ENCODE assay signal across 8 cellular contexts in genomic region chr18:63318882-63319382, GRCh38. TPM values are rescaled to one million over a fixed set of nuclear protein-coding genes. Genes with fewer than 3 reads are reported as not detected.
DNase-seq lines count a peak whose midpoint lies in the region; ATAC-seq, FAIRE-seq and TF ChIP-seq lines count a peak whose summit lies in the region.

No MANE protein-coding gene starts in this region.

- SMC1A ChIA-PET in GM12878 (lab: Charles Lee; ENCODE audit: uncharacterized antibody, unreplicated experiment): interaction anchor here (0.6 to 3.9 kb wide), 25 partner anchors 12 to 302 kb away, joined by 3 to 55 read pairs (median 7); no protein-coding TSS in a partner anchor

- H3K79me1 ChIP-seq in mesendoderm (ENCODE audit: low read length): no peaks in the 10 kb centered on the region

- H3K4me3 ChIP-seq in HEK293 (ENCODE audit: low read depth, low read length) (peak overlapping the region; percentile 54), GM12878 (peak overlapping the region; percentile 98), mesendoderm (ENCODE audit: low read length) (no peak overlapping the region)

- H3K27ac ChIP-seq in 22Rv1: peak overlapping the region; percentile 95
- H3K27ac ChIP-seq in HEK293 (ENCODE audit: extremely low read depth, low read depth, low read length): peak overlapping the region; percentile 88; the same call in 1 of the 2 replicates
- peak overlapping the region; percentile 90 for H3K27ac ChIP-seq in GM12878 (ENCODE audit: control insufficient read depth, insufficient read depth)
- no peak overlapping the region for H3K27ac ChIP-seq in mesendoderm (ENCODE audit: low read depth, low read length)

- no peak overlapping the region for H4K8ac ChIP-seq in mesendoderm (ENCODE audit: low read depth, low read length)

- no peak overlapping the region for H3K23ac ChIP-seq in mesendoderm (ENCODE audit: low read length)

- no peak overlapping the region for H2BK5ac ChIP-seq in mesendoderm (ENCODE audit: low read length)

- no peak overlapping the region for H3K4ac ChIP-seq in mesendoderm (ENCODE audit: low read depth, low read length)

- peak overlapping the region; percentile 47; the same call in 1 of the 2 replicates for H3K4me2 ChIP-seq in GM12878 (ENCODE audit: control insufficient read depth, insufficient read depth)
- peak overlapping the region; percentile 98 for H3K4me2 ChIP-seq in mesendoderm (ENCODE audit: low read length)

- H3K9ac ChIP-seq in GM12878 (ENCODE audit: control insufficient read depth, insufficient read depth, low read length) (peak overlapping the region; percentile 97), mesendoderm (ENCODE audit: low read length) (no peak overlapping the region)

- H3K27me3 ChIP-seq in GM12878 (replicated peaks in 1 of 2; ENCODE audit: control insufficient read depth in 2 of 2, insufficient read depth in 2 of 2, low read length in 1 of 2) (no peaks in the 10 kb centered on the region), mesendoderm (ENCODE audit: insufficient read depth, low read length, poor library complexity) (peaks cover 13% of the 10 kb centered on the region)

- no peak for TF ChIP-seq POLR2A in GM12878 (IDR thresholded peaks at IDR 0.05; ENCODE audit: low read depth, low read length)

- TF ChIP-seq RAD21 in GM12878 (IDR thresholded peaks at IDR 0.05; ENCODE audit: insufficient read depth, low read depth, low read length): no peak

- H3K18ac ChIP-seq in mesendoderm (ENCODE audit: low read length): no peak overlapping the region

- TF ChIP-seq CTCF in 22Rv1 (IDR thresholded peaks at IDR 0.05) (no peak), HEK293 (tag by site-specific recombination; IDR thresholded peaks at IDR 0.05) (no peak), GM12878 (IDR thresholded peaks at IDR 0.05 in 2 of 3, conservative IDR thresholded peaks at IDR 0.05 in 1 of 3; ENCODE audit: control insufficient read depth in 2 of 3, extremely low read depth in 1 of 3, insufficient read depth in 1 of 3, low read depth in 3 of 3, low read length in 3 of 3) (no peak)

- peaks cover 70% of the 10 kb centered on the region for H3K79me2 ChIP-seq in GM12878 (ENCODE audit: control insufficient read depth, insufficient read depth, low read length)
- H3K79me2 ChIP-seq in mesendoderm (ENCODE audit: control insufficient read depth, insufficient read depth, low read length): no peaks in the 10 kb centered on the region

- POLR2A ChIA-PET in HEK293 (lab: Yijun Ruan, JAX) (interaction anchor here (0.8 kb wide), 1 partner anchor 109 kb away, joined by 3 read pairs; no protein-coding TSS in a partner anchor), GM12878 (lab: Charles Lee) (interaction anchor here (0.7 to 3.9 kb wide), 9 partner anchors 61 to 212 kb away, joined by 3 to 67 read pairs (median 10); no protein-coding TSS in a partner anchor)

- H2BK120ac ChIP-seq in mesendoderm (ENCODE audit: low read depth, low read length): no peak overlapping the region

- no peak for DNase-seq in GM12878 (ENCODE audit: low read depth, low spot score)
- DNase-seq in mesendoderm: no peak
- DNase-seq in glomerular visceral epithelial cell (ENCODE audit: extremely low spot score): no peak
- DNase-seq in effector CD4-positive, alpha-beta T cell: no peak

- no peak for FAIRE-seq in GM12878 (lab: Jason Lieb, UNC)

- TF ChIP-seq EP300 in GM12878 (IDR thresholded peaks at IDR 0.05; ENCODE audit: borderline replicate concordance in 1 of 2, control insufficient read depth in 1 of 2, low read depth in 2 of 2, low read length in 2 of 2): no peak

- no peaks in the 10 kb centered on the region for H4K20me1 ChIP-seq in GM12878 (ENCODE audit: control insufficient read depth, insufficient read depth)

- H3K9me3 ChIP-seq in HEK293 (ENCODE audit: control insufficient read depth, insufficient read depth, low read depth, low read length) (no peaks in the 10 kb centered on the region), GM12878 (replicated peaks; ENCODE audit: control insufficient read depth, insufficient read depth, low read length) (no peaks in the 10 kb centered on the region)

- CTCF ChIA-PET in HEK293 (lab: Yijun Ruan, JAX) (interaction anchor here (0.7 to 3.2 kb wide), 14 partner anchors 12 to 302 kb away, joined by 3 to 23 read pairs (median 4); no protein-coding TSS in a partner anchor), GM12878 (lab: Yijun Ruan, JAX) (interaction anchor here (0.8 to 3.8 kb wide), 22 partner anchors 9 to 302 kb away, joined by 3 to 95 read pairs (median 8); no protein-coding TSS in a partner anchor)

- RAD21 ChIA-PET in GM12878 (lab: Charles Lee; ENCODE audit: unreplicated experiment): interaction anchor here (0.5 to 3.9 kb wide), 19 partner anchors 9 to 301 kb away, joined by 3 to 115 read pairs (median 7); no protein-coding TSS in a partner anchor

- H2BK15ac ChIP-seq in mesendoderm (replicated peaks; ENCODE audit: low read depth): no peak overlapping the region

- WGBS in GM12878 (ENCODE audit: insufficient coverage, insufficient replicate concordance, low lambda C conversion rate, missing lambda C conversion rate): under 1% methylated on average over 9 of the region's 9 CpGs
- no CpG with 5 or more reads among the region's 9 CpGs for WGBS in mesendoderm (ENCODE audit: extremely low coverage, insufficient coverage, low lambda C conversion rate)

- ATAC-seq in GM12878 (no peak), GM18909 (IDR thresholded peaks at IDR 0.05; ENCODE audit: poor library complexity, unreplicated experiment) (no peak), GM18868 (IDR thresholded peaks at IDR 0.05; ENCODE audit: unreplicated experiment) (no peak)

- intact Hi-C loops in GM12878 (cut with micrococcal nuclease; ENCODE audit: unreplicated experiment): loop anchor here (1.0 to 2.0 kb wide), 3 partner anchors 64 to 164 kb away; no protein-coding TSS in a partner anchor

- H2AFZ ChIP-seq in GM12878 (ENCODE audit: control insufficient read depth, low read depth, low read length): no peak overlapping the region

- H3K56ac ChIP-seq in mesendoderm (ENCODE audit: low read length): no peak overlapping the region

- H3K4me1 ChIP-seq in HEK293 (ENCODE audit: control insufficient read depth, insufficient read depth, low read length): peaks cover 23% of the 10 kb centered on the region; the same call in 1 of the 2 replicates
- peaks cover 24% of the 10 kb centered on the region for H3K4me1 ChIP-seq in GM12878 (ENCODE audit: control insufficient read depth, insufficient read depth, low read length)
- peaks cover 3% of the 10 kb centered on the region for H3K4me1 ChIP-seq in mesendoderm (ENCODE audit: control insufficient read depth, low read depth, low read length)

- H3K36me3 ChIP-seq in HEK293 (ENCODE audit: control insufficient read depth in 2 of 2, insufficient read depth in 1 of 2, low read length in 2 of 2) (no peaks in the 10 kb centered on the region), GM12878 (ENCODE audit: control insufficient read depth in 2 of 2, insufficient read depth in 2 of 2, low read length in 1 of 2) (no peaks in the 10 kb centered on the region), mesendoderm (ENCODE audit: control insufficient read depth, insufficient read depth, low read length) (no peaks in the 10 kb centered on the region)

- no peak overlapping the region for H2AK5ac ChIP-seq in mesendoderm (ENCODE audit: low read length)

- no peak overlapping the region for H4K5ac ChIP-seq in mesendoderm (ENCODE audit: low read length)

- TSS peak; percentile 25 for BruUV-seq in GM12878 (replicated peaks; lab: Mats Ljungman, UMichigan)

- in situ Hi-C loops in GM12878 (cut with MboI): loop anchor here (5.0 kb wide), 1 partner anchor 177 kb away; no protein-coding TSS in a partner anchor

TF ChIP-seq in HEK293, 187 proteins besides CTCF, POLR2A, EP300 and RAD21 (continues in another document):
- TF ChIP-seq ZNF548 (tag by site-specific recombination; IDR thresholded peaks at IDR 0.05): no peak

RNA-seq across cellular contexts. Expression of gene BCL2, which starts 0.6 kb away (rescaled TPM):
- 943 and 960 TPM in 2 replicates for total RNA-seq in GM12878 (2013; cell fraction: nucleolus; rRNA removed)
- total RNA-seq in GM12878 (2014; rRNA removed) (26.7 and 32.2 TPM in 2 replicates), GM12878 (2014; rRNA removed; fragmentation: Illumina TruSeq; extraction: Trizol) (30.4 and 37.7 TPM in 2 replicates), GM12878 (2021) (34.8 and 36.5 TPM in 2 replicates)
- polyA plus RNA-seq in GM12878 (2011; ENCODE audit: low read depth): 20.2 TPM
- polyA plus RNA-seq in GM12878 (2011; rRNA removed) (47.8 and 59.1 TPM in 2 replicates), GM12878 (2014; fragmentation: Illumina TruSeq; extraction: Trizol) (22.8 and 34.6 TPM in 2 replicates), GM12878 (2014; fragmentation: Nextera tagmentation; extraction: Ambion mirVana) (1 to 10 TPM; 4.1 to 4.5 TPM), GM12878 (2014; rRNA removed) (15.4 and 15.8 TPM in 2 replicates), GM12878 (2016; fragmentation: Nextera tagmentation; extraction: Ambion mirVana) (1 to 10 TPM; 7.9 TPM)
- 25.0 and 31.9 TPM in 2 replicates for polyA plus RNA-seq in GM12878 (2011; cell fraction: cytosol; rRNA removed)
- 48.5 and 61.1 TPM in 2 replicates for polyA plus RNA-seq in GM12878 (2011; cell fraction: nucleus; rRNA removed)
- polyA plus RNA-seq in GM12878 (2012): 38.0 and 52.8 TPM in 2 replicates
- polyA minus RNA-seq in GM12878 (2011; rRNA and poly(A)+ RNA removed): 82.7 and 109 TPM in 2 replicates
- polyA minus RNA-seq in GM12878 (2011; cell fraction: cytosol; rRNA and poly(A)+ RNA removed): 27.8 and 31.4 TPM in 2 replicates
- polyA minus RNA-seq in GM12878 (2011; cell fraction: nucleus; rRNA and poly(A)+ RNA removed): 230 and 275 TPM in 2 replicates
- polyA plus RNA-seq in mesendoderm (2013, experiment 1 of 2): 1.5 TPM
- 1.6 TPM for polyA plus RNA-seq in mesendoderm (2013, experiment 2 of 2)

RNA-seq across cellular contexts. Expression of gene KDSR, which starts 48.1 kb away (rescaled TPM):
- 26.3 and 31.1 TPM in 2 replicates for total RNA-seq in GM12878 (2013; cell fraction: nucleolus; rRNA removed)
- total RNA-seq in GM12878 (2014; rRNA removed) (9.7 and 9.9 TPM in 2 replicates), GM12878 (2014; rRNA removed; fragmentation: Illumina TruSeq; extraction: Trizol) (11.2 and 12.3 TPM in 2 replicates), GM12878 (2021) (24.6 and 24.9 TPM in 2 replicates)
- polyA plus RNA-seq in GM12878 (2011; ENCODE audit: low read depth): 9.6 TPM
- polyA plus RNA-seq in GM12878 (2011; rRNA removed) (17.3 and 18.3 TPM in 2 replicates), GM12878 (2014; fragmentation: Illumina TruSeq; extraction: Trizol) (15.4 and 15.6 TPM in 2 replicates), GM12878 (2014; fragmentation: Nextera tagmentation; extraction: Ambion mirVana) (1 to 10 TPM; 5.2 to 7.8 TPM), GM12878 (2014; rRNA removed) (13.3 and 14.0 TPM in 2 replicates), GM12878 (2016; fragmentation: Nextera tagmentation; extraction: Ambion mirVana) (10 to 100 TPM; 24.2 to 25.9 TPM)
- 8.9 and 10.3 TPM in 2 replicates for polyA plus RNA-seq in GM12878 (2011; cell fraction: cytosol; rRNA removed)
- polyA plus RNA-seq in GM12878 (2011; cell fraction: nucleus; rRNA removed): 9.1 and 11.3 TPM in 2 replicates
- polyA plus RNA-seq in GM12878 (2012): 13.8 and 18.8 TPM in 2 replicates
- 12.2 and 15.2 TPM in 2 replicates for polyA minus RNA-seq in GM12878 (2011; rRNA and poly(A)+ RNA removed)
- 7.6 and 15.5 TPM in 2 replicates for polyA minus RNA-seq in GM12878 (2011; cell fraction: cytosol; rRNA and poly(A)+ RNA removed)
- 9.2 and 17.3 TPM in 2 replicates for polyA minus RNA-seq in GM12878 (2011; cell fraction: nucleus; rRNA and poly(A)+ RNA removed)
- polyA plus RNA-seq in mesendoderm (2013, experiment 1 of 2): 17.8 TPM
- polyA plus RNA-seq in mesendoderm (2013, experiment 2 of 2): 19.9 TPM
